ENCODE assay signal across 8 cellular contexts in genomic region chr3:11719406-11720219, GRCh38.
DNase-seq lines count a peak whose midpoint lies in the region; ATAC-seq and TF ChIP-seq lines count a peak whose summit lies in the region.

No MANE protein-coding gene starts in this region.

- no peak for TF ChIP-seq CTCF in colonic mucosa (IDR thresholded peaks at IDR 0.05)

- ATAC-seq in HG02759 (IDR thresholded peaks at IDR 0.05; ENCODE audit: unreplicated experiment) (peak; percentile 72), left colon (peak; percentile 87), GM18870 (IDR thresholded peaks at IDR 0.05; ENCODE audit: unreplicated experiment) (no peak)

- peaks cover 29% of the 10 kb centered on the region for H3K27me3 Mint-ChIP-seq in activated CD4-positive, alpha-beta T cell treated with anti-CD3 and anti-CD28 coated beads, Interleukin-2, amount 10 ng/mL, durations not matched to agents 24 days and 14 days

- H3K4me1 Mint-ChIP-seq in activated CD4-positive, alpha-beta T cell treated with anti-CD3 and anti-CD28 coated beads, Interleukin-2, amount 10 ng/mL, durations not matched to agents 24 days and 14 days, result peaks cover 20% of the 10 kb centered on the region

- peaks cover 2% of the 10 kb centered on the region for H3K36me3 Mint-ChIP-seq in activated CD4-positive, alpha-beta T cell treated with anti-CD3 and anti-CD28 coated beads, Interleukin-2, amount 10 ng/mL, durations not matched to agents 24 days and 14 days (ENCODE audit: low read depth)

- peak overlapping the region; percentile 37 for H3K27ac Mint-ChIP-seq in activated CD4-positive, alpha-beta T cell treated with anti-CD3 and anti-CD28 coated beads, Interleukin-2, amount 10 ng/mL, durations not matched to agents 24 days and 14 days

- H3K4me3 Mint-ChIP-seq in activated CD4-positive, alpha-beta T cell treated with anti-CD3 and anti-CD28 coated beads, Interleukin-2, amount 10 ng/mL, durations not matched to agents 24 days and 14 days, result peak overlapping the region; percentile 93

- intact Hi-C loops in activated CD4-positive, alpha-beta T cell treated with anti-CD3 and anti-CD28 coated beads, Interleukin-2, amount 10 ng/mL, durations not matched to agents 24 days and 14 days (cut with micrococcal nuclease), result loop anchor here (2.0 to 10.0 kb wide), 3 partner anchors 53 to 127 kb away; partner anchors contain the start of gene TAMM41
- intact Hi-C loops in colonic mucosa (cut with DNase I) (loop anchor here (10.0 kb wide), 1 partner anchor 55 kb away; no protein-coding TSS in a partner anchor), left colon (cut with DNase I, micrococcal nuclease) (no loop called here)

- H3K4me1 ChIP-seq in colonic mucosa, result no peaks in the 10 kb centered on the region

- no peaks in the 10 kb centered on the region for H3K9me3 ChIP-seq in colonic mucosa

- DNase-seq in NCI-H1930 (lab: John Stamatoyannopoulos, UW) (peak; percentile 60 to 77), colonic mucosa (peak; percentile 96), left colon (peak; percentile 94 to 97)
- DNase-seq in activated CD4-positive, alpha-beta T cell treated with anti-CD3 and anti-CD28 coated beads, Interleukin-2, amount 10 ng/mL, durations not matched to agents 24 days and 14 days, result peak; percentile 87
- peak; percentile 67 for DNase-seq in stimulated activated CD4-positive, alpha-beta T cell treated with anti-CD3 and anti-CD28 coated beads, Interleukin-1b, Interleukin-23, amount 100 ng/mL, for 4 hours (ENCODE audit: low read depth in 2 of 2)

- peak overlapping the region; percentile 96 for H3K4me3 ChIP-seq in colonic mucosa

- TF ChIP-seq POLR2A in GM15510 (IDR thresholded peaks at IDR 0.05; ENCODE audit: borderline replicate concordance, extremely low read depth, insufficient read length), result peak; percentile 39

- H3K9ac ChIP-seq in colonic mucosa (ENCODE audit: low read depth in 2 of 2, low read length in 2 of 2), result peak overlapping the region; percentile 91 to 97

- no peaks in the 10 kb centered on the region for H3K27me3 ChIP-seq in colonic mucosa

- H3K9me3 Mint-ChIP-seq in activated CD4-positive, alpha-beta T cell treated with anti-CD3 and anti-CD28 coated beads, Interleukin-2, amount 10 ng/mL, durations not matched to agents 24 days and 14 days, result no peaks in the 10 kb centered on the region

- no peaks in the 10 kb centered on the region for H3K36me3 ChIP-seq in colonic mucosa

- peak overlapping the region; percentile 94 for H3K27ac ChIP-seq in colonic mucosa

Comparison
In these comparisons a context has a peak if more than half of its experiments do, and no peak if none do; other contexts are left out.
1. intact Hi-C loops: an anchor here in activated CD4-positive, alpha-beta T cell treated with anti-CD3 and anti-CD28 coated beads, Interleukin-2, amount 10 ng/mL, durations not matched to agents 24 days and 14 days (2.0 to 10.0 kb wide) and colonic mucosa (10.0 kb wide); none called in left colon.